ENCODE assay signal across 1 cellular context in the genomic region with DNA sequence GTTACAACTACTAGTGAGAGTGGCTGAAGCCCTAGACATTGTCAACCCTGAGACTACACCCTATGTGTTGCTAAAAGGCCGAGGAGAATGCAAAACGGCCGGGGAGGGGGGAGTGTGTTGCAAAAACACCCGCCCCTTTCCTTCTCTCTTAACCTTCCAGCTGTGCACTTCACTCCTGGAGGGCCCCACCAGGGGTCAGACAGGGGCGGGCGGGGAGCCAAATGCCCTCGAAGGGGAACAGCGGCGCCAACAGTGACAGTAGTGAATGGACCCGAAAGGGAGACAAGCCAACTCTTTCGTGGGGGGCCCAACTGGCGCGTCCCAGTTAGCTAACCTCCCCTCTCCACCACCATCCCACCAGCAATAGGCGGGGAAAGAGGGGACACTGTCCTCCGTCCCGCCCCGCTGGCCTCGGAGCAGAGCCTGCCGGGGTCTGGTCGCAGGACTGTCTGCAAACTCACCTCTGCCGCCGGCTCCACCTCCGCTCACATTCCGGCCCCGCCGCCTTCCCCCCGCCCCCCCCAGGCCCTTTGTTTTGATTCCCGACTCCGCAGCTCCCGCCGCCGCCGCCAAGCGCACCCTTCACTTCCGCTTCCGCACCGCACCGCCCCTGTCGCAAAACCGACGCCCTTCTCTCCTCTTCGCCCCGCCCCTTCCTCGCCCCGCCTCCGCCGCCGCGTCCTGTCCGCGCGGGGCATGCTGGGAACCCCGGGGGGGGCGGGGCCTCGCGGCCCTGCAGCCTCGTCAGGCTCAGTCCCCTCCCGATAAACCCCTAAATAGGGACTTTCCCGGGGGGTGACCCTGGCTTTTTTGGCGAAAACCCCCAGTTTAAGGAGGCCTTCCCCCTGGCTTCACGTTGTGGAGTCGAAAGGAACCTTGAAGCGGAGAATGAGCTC.
TF ChIP-seq lines count a peak whose summit lies in the region.

A gene with protein sequence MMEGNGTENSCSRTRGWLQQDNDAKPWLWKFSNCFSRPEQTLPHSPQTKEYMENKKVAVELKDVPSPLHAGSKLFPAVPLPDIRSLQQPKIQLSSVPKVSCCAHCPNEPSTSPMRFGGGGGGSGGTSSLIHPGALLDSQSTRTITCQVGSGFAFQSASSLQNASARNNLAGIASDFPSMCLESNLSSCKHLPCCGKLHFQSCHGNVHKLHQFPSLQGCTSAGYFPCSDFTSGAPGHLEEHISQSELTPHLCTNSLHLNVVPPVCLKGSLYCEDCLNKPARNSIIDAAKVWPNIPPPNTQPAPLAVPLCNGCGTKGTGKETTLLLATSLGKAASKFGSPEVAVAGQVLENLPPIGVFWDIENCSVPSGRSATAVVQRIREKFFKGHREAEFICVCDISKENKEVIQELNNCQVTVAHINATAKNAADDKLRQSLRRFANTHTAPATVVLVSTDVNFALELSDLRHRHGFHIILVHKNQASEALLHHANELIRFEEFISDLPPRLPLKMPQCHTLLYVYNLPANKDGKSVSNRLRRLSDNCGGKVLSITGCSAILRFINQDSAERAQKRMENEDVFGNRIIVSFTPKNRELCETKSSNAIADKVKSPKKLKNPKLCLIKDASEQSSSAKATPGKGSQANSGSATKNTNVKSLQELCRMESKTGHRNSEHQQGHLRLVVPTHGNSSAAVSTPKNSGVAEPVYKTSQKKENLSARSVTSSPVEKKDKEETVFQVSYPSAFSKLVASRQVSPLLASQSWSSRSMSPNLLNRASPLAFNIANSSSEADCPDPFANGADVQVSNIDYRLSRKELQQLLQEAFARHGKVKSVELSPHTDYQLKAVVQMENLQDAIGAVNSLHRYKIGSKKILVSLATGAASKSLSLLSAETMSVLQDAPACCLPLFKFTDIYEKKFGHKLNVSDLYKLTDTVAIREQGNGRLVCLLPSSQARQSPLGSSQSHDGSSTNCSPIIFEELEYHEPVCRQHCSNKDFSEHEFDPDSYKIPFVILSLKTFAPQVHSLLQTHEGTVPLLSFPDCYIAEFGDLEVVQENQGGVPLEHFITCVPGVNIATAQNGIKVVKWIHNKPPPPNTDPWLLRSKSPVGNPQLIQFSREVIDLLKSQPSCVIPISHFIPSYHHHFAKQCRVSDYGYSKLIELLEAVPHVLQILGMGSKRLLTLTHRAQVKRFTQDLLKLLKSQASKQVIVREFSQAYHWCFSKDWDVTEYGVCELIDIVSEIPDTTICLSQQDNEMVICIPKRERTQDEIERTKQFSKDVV (N-terminal part only) (minus strand): TSS at position 598 of the 896 bp plus-strand sequence. CDS start 3,921 bp downstream, outside the sequence.

TF ChIP-seq in K562, 482 proteins besides CTCF, POLR2A, EP300 and RAD21 (continued from another document and continues in another):
- TF ChIP-seq, protein P1, sequence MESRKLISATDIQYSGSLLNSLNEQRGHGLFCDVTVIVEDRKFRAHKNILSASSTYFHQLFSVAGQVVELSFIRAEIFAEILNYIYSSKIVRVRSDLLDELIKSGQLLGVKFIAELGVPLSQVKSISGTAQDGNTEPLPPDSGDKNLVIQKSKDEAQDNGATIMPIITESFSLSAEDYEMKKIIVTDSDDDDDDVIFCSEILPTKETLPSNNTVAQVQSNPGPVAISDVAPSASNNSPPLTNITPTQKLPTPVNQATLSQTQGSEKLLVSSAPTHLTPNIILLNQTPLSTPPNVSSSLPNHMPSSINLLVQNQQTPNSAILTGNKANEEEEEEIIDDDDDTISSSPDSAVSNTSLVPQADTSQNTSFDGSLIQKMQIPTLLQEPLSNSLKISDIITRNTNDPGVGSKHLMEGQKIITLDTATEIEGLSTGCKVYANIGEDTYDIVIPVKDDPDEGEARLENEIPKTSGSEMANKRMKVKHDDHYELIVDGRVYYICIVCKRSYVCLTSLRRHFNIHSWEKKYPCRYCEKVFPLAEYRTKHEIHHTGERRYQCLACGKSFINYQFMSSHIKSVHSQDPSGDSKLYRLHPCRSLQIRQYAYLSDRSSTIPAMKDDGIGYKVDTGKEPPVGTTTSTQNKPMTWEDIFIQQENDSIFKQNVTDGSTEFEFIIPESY (CRISPR knock-in tag; IDR thresholded peaks at IDR 0.05): no peak; the same call in 1 of the 2 replicates
- TF ChIP-seq TEAD2 (tag; IDR thresholded peaks at IDR 0.05) (no peak), ERF (CRISPR knock-in tag; IDR thresholded peaks at IDR 0.05) (no peak), CREB1 (IDR thresholded peaks at IDR 0.05) (peak; percentile 67), CREB1 (CRISPR knock-in tag; IDR thresholded peaks at IDR 0.05) (peak; percentile 7; the same call in 1 of the 2 replicates), HNRNPLL (IDR thresholded peaks at IDR 0.05; ENCODE audit: low read depth, low read length, poor library complexity, severe bottlenecking) (peak; percentile 56), ZNF586 (CRISPR knock-in tag; conservative IDR thresholded peaks at IDR 0.05) (no peak), ZNF324 (CRISPR knock-in tag; IDR thresholded peaks at IDR 0.05) (no peak), ZNF280B (CRISPR knock-in tag; IDR thresholded peaks at IDR 0.05) (no peak), MECOM (CRISPR knock-in tag; IDR thresholded peaks at IDR 0.05) (no peak), ILF3 (IDR thresholded peaks at IDR 0.05; ENCODE audit: borderline replicate concordance) (no peak), NKRF (IDR thresholded peaks at IDR 0.05; ENCODE audit: borderline replicate concordance) (peak; percentile 13; the same call in 1 of the 2 replicates), TAL1 (IDR thresholded peaks at IDR 0.05) (no peak), KDM5B (IDR thresholded peaks at IDR 0.05; ENCODE audit: insufficient replicate concordance, low read depth, low read length) (peak; percentile 82), NCOA1 (IDR thresholded peaks at IDR 0.05; ENCODE audit: low read depth) (peak; percentile 64), ARID3B (CRISPR knock-in tag; IDR thresholded peaks at IDR 0.05; ENCODE audit: borderline replicate concordance) (no peak), ZNF79 (CRISPR knock-in tag; IDR thresholded peaks at IDR 0.05; ENCODE audit: low read depth) (no peak), SOX6 (IDR thresholded peaks at IDR 0.05) (peak; percentile 53; the same call in 1 of the 2 replicates), HES1 (IDR thresholded peaks at IDR 0.05; ENCODE audit: low read depth) (no peak), MAFF (IDR thresholded peaks at IDR 0.05; ENCODE audit: low read length) (no peak; the same call in none of the 2 replicates), CBX8 (IDR thresholded peaks at IDR 0.05; ENCODE audit: borderline replicate concordance, extremely low read depth, low read depth, low read length, poor library complexity, severe bottlenecking) (no peak), LCOR (CRISPR knock-in tag; IDR thresholded peaks at IDR 0.05) (peak; percentile 56; the same call in 1 of the 2 replicates), SMARCA5 (IDR thresholded peaks at IDR 0.05) (no peak), POU5F1 (IDR thresholded peaks at IDR 0.05; ENCODE audit: borderline replicate concordance, low read depth, low read length, partially characterized antibody) (no peak), MCM3 (IDR thresholded peaks at IDR 0.05) (no peak)
- TF ChIP-seq, protein P2, sequence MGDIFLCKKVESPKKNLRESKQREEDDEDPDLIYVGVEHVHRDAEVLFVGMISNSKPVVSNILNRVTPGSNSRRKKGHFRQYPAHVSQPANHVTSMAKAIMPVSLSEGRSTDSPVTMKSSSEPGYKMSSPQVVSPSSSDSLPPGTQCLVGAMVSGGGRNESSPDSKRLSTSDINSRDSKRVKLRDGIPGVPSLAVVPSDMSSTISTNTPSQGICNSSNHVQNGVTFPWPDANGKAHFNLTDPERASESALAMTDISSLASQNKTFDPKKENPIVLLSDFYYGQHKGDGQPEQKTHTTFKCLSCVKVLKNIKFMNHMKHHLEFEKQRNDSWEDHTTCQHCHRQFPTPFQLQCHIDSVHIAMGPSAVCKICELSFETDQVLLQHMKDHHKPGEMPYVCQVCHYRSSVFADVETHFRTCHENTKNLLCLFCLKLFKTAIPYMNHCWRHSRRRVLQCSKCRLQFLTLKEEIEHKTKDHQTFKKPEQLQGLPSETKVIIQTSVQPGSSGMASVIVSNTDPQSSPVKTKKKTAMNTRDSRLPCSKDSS (IDR thresholded peaks at IDR 0.05; ENCODE audit: low read depth, partially characterized antibody): no peak
- TF ChIP-seq, protein P3, sequence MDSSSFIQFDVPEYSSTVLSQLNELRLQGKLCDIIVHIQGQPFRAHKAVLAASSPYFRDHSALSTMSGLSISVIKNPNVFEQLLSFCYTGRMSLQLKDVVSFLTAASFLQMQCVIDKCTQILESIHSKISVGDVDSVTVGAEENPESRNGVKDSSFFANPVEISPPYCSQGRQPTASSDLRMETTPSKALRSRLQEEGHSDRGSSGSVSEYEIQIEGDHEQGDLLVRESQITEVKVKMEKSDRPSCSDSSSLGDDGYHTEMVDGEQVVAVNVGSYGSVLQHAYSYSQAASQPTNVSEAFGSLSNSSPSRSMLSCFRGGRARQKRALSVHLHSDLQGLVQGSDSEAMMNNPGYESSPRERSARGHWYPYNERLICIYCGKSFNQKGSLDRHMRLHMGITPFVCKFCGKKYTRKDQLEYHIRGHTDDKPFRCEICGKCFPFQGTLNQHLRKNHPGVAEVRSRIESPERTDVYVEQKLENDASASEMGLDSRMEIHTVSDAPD (CRISPR knock-in tag; IDR thresholded peaks at IDR 0.05): no peak
- TF ChIP-seq, protein P4, sequence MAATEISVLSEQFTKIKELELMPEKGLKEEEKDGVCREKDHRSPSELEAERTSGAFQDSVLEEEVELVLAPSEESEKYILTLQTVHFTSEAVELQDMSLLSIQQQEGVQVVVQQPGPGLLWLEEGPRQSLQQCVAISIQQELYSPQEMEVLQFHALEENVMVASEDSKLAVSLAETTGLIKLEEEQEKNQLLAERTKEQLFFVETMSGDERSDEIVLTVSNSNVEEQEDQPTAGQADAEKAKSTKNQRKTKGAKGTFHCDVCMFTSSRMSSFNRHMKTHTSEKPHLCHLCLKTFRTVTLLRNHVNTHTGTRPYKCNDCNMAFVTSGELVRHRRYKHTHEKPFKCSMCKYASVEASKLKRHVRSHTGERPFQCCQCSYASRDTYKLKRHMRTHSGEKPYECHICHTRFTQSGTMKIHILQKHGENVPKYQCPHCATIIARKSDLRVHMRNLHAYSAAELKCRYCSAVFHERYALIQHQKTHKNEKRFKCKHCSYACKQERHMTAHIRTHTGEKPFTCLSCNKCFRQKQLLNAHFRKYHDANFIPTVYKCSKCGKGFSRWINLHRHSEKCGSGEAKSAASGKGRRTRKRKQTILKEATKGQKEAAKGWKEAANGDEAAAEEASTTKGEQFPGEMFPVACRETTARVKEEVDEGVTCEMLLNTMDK (IDR thresholded peaks at IDR 0.05; ENCODE audit: borderline replicate concordance, insufficient read depth, low read depth, low read length, poor library complexity, severe bottlenecking): peak; percentile 94
- TF ChIP-seq, protein P5, sequence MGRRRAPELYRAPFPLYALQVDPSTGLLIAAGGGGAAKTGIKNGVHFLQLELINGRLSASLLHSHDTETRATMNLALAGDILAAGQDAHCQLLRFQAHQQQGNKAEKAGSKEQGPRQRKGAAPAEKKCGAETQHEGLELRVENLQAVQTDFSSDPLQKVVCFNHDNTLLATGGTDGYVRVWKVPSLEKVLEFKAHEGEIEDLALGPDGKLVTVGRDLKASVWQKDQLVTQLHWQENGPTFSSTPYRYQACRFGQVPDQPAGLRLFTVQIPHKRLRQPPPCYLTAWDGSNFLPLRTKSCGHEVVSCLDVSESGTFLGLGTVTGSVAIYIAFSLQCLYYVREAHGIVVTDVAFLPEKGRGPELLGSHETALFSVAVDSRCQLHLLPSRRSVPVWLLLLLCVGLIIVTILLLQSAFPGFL (CRISPR knock-in tag; IDR thresholded peaks at IDR 0.05): no peak
- TF ChIP-seq, protein P6, sequence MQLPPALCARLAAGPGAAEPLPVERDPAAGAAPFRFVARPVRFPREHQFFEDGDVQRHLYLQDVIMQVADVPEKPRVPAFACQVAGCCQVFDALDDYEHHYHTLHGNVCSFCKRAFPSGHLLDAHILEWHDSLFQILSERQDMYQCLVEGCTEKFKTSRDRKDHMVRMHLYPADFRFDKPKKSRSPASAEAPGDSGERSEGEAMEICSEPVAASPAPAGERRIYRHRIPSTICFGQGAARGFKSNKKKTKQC (CRISPR knock-in tag; IDR thresholded peaks at IDR 0.05): no peak
